Comparison of ENCODE assay signal across 12 cellular contexts in genomic region chr19:2625434-2625833, GRCh38.
DNase-seq lines count a peak whose midpoint lies in the region; ATAC-seq and TF ChIP-seq lines count a peak whose summit lies in the region.
"Had no signal": no experiment of that assay in that cellular context is flagged by ENCODE, and none has a peak within 500 bp of the region (broad histone marks: within the 10 kb centered on the region; RNA-seq: fewer than 3 reads in every experiment).

No MANE protein-coding gene starts in this region.

- BruUV-seq in Calu3 (replicated peaks; lab: Mats Ljungman, UMichigan) (no TSS peak), A673 (replicated peaks; lab: Mats Ljungman, UMichigan) (no TSS peak)

- no peak overlapping the region for H3K27ac Mint-ChIP-seq in Calu3 (ENCODE audit: unreplicated experiment)
- H3K27ac Mint-ChIP-seq: GM23338 had no signal

- H3K27me3 ChIP-seq in OCI-LY1 (ENCODE audit: insufficient read depth, low read length) (no peaks in the 10 kb centered on the region), parathyroid adenoma (ENCODE audit: control insufficient read depth, insufficient read depth, low read length) (no peaks in the 10 kb centered on the region), A673 (replicated peaks; ENCODE audit: insufficient read depth, low read depth, low read length, poor library complexity) (no peaks in the 10 kb centered on the region)

- peak overlapping the region; percentile 12; the same call in 1 of the 2 replicates for H3K9ac ChIP-seq in OCI-LY1 (ENCODE audit: low read length)
- no peak overlapping the region for H3K9ac ChIP-seq in parathyroid adenoma

- H3K27me3 Mint-ChIP-seq in Calu3 (ENCODE audit: unreplicated experiment) = no peaks in the 10 kb centered on the region

- H3K79me2 ChIP-seq in OCI-LY1 (ENCODE audit: insufficient read depth, low read length) = no peaks in the 10 kb centered on the region
- H3K79me2 ChIP-seq in parathyroid adenoma = peaks cover 1% of the 10 kb centered on the region

- CTCF ChIA-PET in Calu3 (lab: Charles Lee) (interaction anchor here (0.6 kb wide), 1 partner anchor 12 kb away, joined by 4 read pairs; no protein-coding TSS in a partner anchor), A673 (lab: Charles Lee) (no interaction called here)

- no peak for TF ChIP-seq CTCF in Calu3 (IDR thresholded peaks at IDR 0.05; ENCODE audit: unreplicated experiment)
- no peak for TF ChIP-seq CTCF in OCI-LY1 (IDR thresholded peaks at IDR 0.05; ENCODE audit: low read length)
- no peak for TF ChIP-seq CTCF in parathyroid adenoma (IDR thresholded peaks at IDR 0.05)
- no peak for TF ChIP-seq CTCF in A673 (conservative IDR thresholded peaks at IDR 0.05; ENCODE audit: low read depth, low read length)

- H3K36me3 ChIP-seq in OCI-LY1 (ENCODE audit: insufficient read depth, low read length) (peaks cover 5% of the 10 kb centered on the region; the same call in 1 of the 2 replicates), parathyroid adenoma (ENCODE audit: control insufficient read depth, insufficient read depth, low read length) (no peaks in the 10 kb centered on the region), A673 (ENCODE audit: insufficient read depth, low read length, poor library complexity, severe bottlenecking) (no peaks in the 10 kb centered on the region)
- H3K36me3 ChIP-seq: WERI-Rb-1 had no signal

- H3K4me1 ChIP-seq in OCI-LY1 (ENCODE audit: insufficient read depth, low read length, severe bottlenecking) = peaks cover 72% of the 10 kb centered on the region
- peaks cover 60% of the 10 kb centered on the region for H3K4me1 ChIP-seq in parathyroid adenoma
- H3K4me1 ChIP-seq in A673 (ENCODE audit: insufficient read depth, low read length, poor library complexity, severe bottlenecking) = no peaks in the 10 kb centered on the region

- H4K20me1 ChIP-seq in OCI-LY1 (ENCODE audit: insufficient read depth, low read length) = no peaks in the 10 kb centered on the region

- no peaks in the 10 kb centered on the region for H3K9me2 ChIP-seq in OCI-LY1 (ENCODE audit: low read depth, low read length)

- DNase-seq in Calu3 (peak; percentile 28), left ventricle myocardium superior (peak; percentile 54), OCI-M1 (lab: John Stamatoyannopoulos, UW) (no peak), NCI-H1436 treated with DMSO at 0.1 percent for 48 hours (lab: John Stamatoyannopoulos, UW) (no peak), A673 (ENCODE audit: low spot score) (no peak)
- no peak for DNase-seq in stimulated activated CD4-positive, alpha-beta T cell treated with anti-CD3 and anti-CD28 coated beads, Interleukin-4, amount 100 ng/mL, for 24 hours
- DNase-seq: NCI-H187 treated with DMSO at 0.1 percent for 48 hours, WERI-Rb-1 had no signal

- H3K36me3 Mint-ChIP-seq in Calu3 (ENCODE audit: insufficient read depth, unreplicated experiment) = peaks cover 5% of the 10 kb centered on the region

- H3K9me3 Mint-ChIP-seq in Calu3 (ENCODE audit: low read depth, unreplicated experiment) = no peaks in the 10 kb centered on the region

- intact Hi-C loops in Calu3 (cut with micrococcal nuclease; ENCODE audit: unreplicated experiment) = no loop called here
- intact Hi-C loops in left ventricle myocardium superior (cut with micrococcal nuclease) = no loop called here
- intact Hi-C loops in A673 (cut with micrococcal nuclease; ENCODE audit: unreplicated experiment) = no loop called here

- H3K4me3 ChIP-seq in OCI-LY1 (ENCODE audit: low read depth, low read length, poor library complexity, severe bottlenecking) (no peak overlapping the region), parathyroid adenoma (ENCODE audit: low read depth, low read length) (no peak overlapping the region), A673 (ENCODE audit: low read depth, low read length, poor library complexity, severe bottlenecking) (no peak overlapping the region)
- H3K4me3 ChIP-seq: GM23338 had no signal

- H3K27ac ChIP-seq in OCI-LY1 (ENCODE audit: low read depth, low read length, poor library complexity, severe bottlenecking) (peak overlapping the region; percentile 96), parathyroid adenoma (peak overlapping the region; percentile 96), A673 (ENCODE audit: low read depth, low read length, poor library complexity, severe bottlenecking) (no peak overlapping the region)
- H3K27ac ChIP-seq: C4-2B, WERI-Rb-1 had no signal

- ATAC-seq in left ventricle myocardium superior = no peak

- POLR2A ChIA-PET in A673 (lab: Charles Lee; ENCODE audit: low non-redundant PET) = no interaction called here

- H3K4me2 ChIP-seq in OCI-LY1 (ENCODE audit: low read length) = peak overlapping the region; percentile 26; the same call in 1 of the 2 replicates
- H3K4me2 ChIP-seq in parathyroid adenoma (ENCODE audit: low read length) = peak overlapping the region; percentile 57
- H3K4me2 ChIP-seq: GM23338 had no signal

- H2AFZ ChIP-seq in OCI-LY1 (ENCODE audit: low read length) (no peak overlapping the region), parathyroid adenoma (peak overlapping the region; percentile 19)
- H2AFZ ChIP-seq: GM23338 had no signal

- no peaks in the 10 kb centered on the region for H3F3A ChIP-seq in OCI-LY1 (ENCODE audit: insufficient read depth, low read length)

- H3K4me1 Mint-ChIP-seq in Calu3 (ENCODE audit: low read depth, unreplicated experiment) = peaks cover 21% of the 10 kb centered on the region

- no peak overlapping the region for H3K4me3 Mint-ChIP-seq in Calu3 (ENCODE audit: low read depth, unreplicated experiment)
- H3K4me3 Mint-ChIP-seq: GM23338 had no signal

- H3K9me3 ChIP-seq in OCI-LY1 (ENCODE audit: low read length) (no peaks in the 10 kb centered on the region), parathyroid adenoma (ENCODE audit: control insufficient read depth, low read length) (no peaks in the 10 kb centered on the region), A673 (ENCODE audit: low read depth, low read length, poor library complexity, severe bottlenecking) (peaks cover 3% of the 10 kb centered on the region)

Comparison
In these comparisons a context has a peak if more than half of its experiments do, and no peak if none do; other contexts are left out.
1. DNase-seq: peak in Calu3 (single experiment) and left ventricle myocardium superior (single experiment); none in OCI-M1 (single experiment), NCI-H1436 treated with DMSO at 0.1 percent for 48 hours (single experiment), A673 (single experiment) and stimulated activated CD4-positive, alpha-beta T cell treated with anti-CD3 and anti-CD28 coated beads, Interleukin-4, amount 100 ng/mL, for 24 hours (single experiment).